ENCODE assay signal across 21 cellular contexts in genomic region chr1:23966973-23967493, GRCh38. TPM values are rescaled to one million over a fixed set of nuclear protein-coding genes. Genes with fewer than 3 reads are reported as not detected.
DNase-seq lines count a peak whose midpoint lies in the region; ATAC-seq, FAIRE-seq and TF ChIP-seq lines count a peak whose summit lies in the region.
"Had no signal": no experiment of that assay in that cellular context is flagged by ENCODE, and none has a peak within 500 bp of the region (broad histone marks: within the 10 kb centered on the region; RNA-seq: fewer than 3 reads in every experiment).

No MANE protein-coding gene starts in this region.

- SMC1A ChIA-PET in GM12878 (lab: Charles Lee; ENCODE audit: uncharacterized antibody, unreplicated experiment), result interaction anchor here (0.6 to 4.2 kb wide), 6 partner anchors 8 to 60 kb away, joined by 3 to 41 read pairs (median 14); no protein-coding TSS in a partner anchor

- RAD21 ChIA-PET in GM12878 (lab: Charles Lee; ENCODE audit: unreplicated experiment), result interaction anchor here (2.0 kb wide), 1 partner anchor 9 kb away, joined by 7 read pairs; no protein-coding TSS in a partner anchor

- H3K27ac Mint-ChIP-seq in MCF 10A (ENCODE audit: low read depth, unreplicated experiment), result no peak overlapping the region
- H3K27ac Mint-ChIP-seq in HFFc6, result 0 out of 2 replicates have a peak overlapping the region, but pooled peaks have one; percentile 36
- H3K27ac Mint-ChIP-seq in stimulated activated effector memory CD8-positive, alpha-beta T cell treated with anti-CD3 and anti-CD28 coated beads, Interleukin-12 subunit alpha, Interleukin-12 subunit beta, amount 100 ng/mL, for 72 hours, result peak overlapping the region; percentile 77

- H3K36me3 Mint-ChIP-seq in MCF 10A (ENCODE audit: insufficient read depth, unreplicated experiment), result peaks cover 89% of the 10 kb centered on the region
- H3K36me3 Mint-ChIP-seq in HFFc6 (ENCODE audit: low read depth), result peaks cover 32% of the 10 kb centered on the region
- H3K36me3 Mint-ChIP-seq in stimulated activated effector memory CD8-positive, alpha-beta T cell treated with anti-CD3 and anti-CD28 coated beads, Interleukin-12 subunit alpha, Interleukin-12 subunit beta, amount 100 ng/mL, for 72 hours, result peaks cover 100% of the 10 kb centered on the region

- ATAC-seq in GM12878 (no peak), GM18858 (IDR thresholded peaks at IDR 0.05; ENCODE audit: unreplicated experiment) (no peak)
- no peak for ATAC-seq in stimulated activated effector memory CD8-positive, alpha-beta T cell treated with anti-CD3 and anti-CD28 coated beads, Interleukin-12 subunit alpha, Interleukin-12 subunit beta, amount 100 ng/mL, for 72 hours
- ATAC-seq: left cardiac atrium had no signal

- H3K4me3 ChIP-seq in breast epithelium (no peak overlapping the region), GM12878 (no peak overlapping the region)
- H3K4me3 ChIP-seq: esophagus muscularis mucosa had no signal

- FAIRE-seq in GM12878 (lab: Jason Lieb, UNC), result no peak

- H3K4me3 Mint-ChIP-seq in MCF 10A (ENCODE audit: unreplicated experiment) (no peak overlapping the region), HFFc6 (no peak overlapping the region)
- no peak overlapping the region for H3K4me3 Mint-ChIP-seq in stimulated activated effector memory CD8-positive, alpha-beta T cell treated with anti-CD3 and anti-CD28 coated beads, Interleukin-12 subunit alpha, Interleukin-12 subunit beta, amount 100 ng/mL, for 72 hours

- H2AFZ ChIP-seq in GM12878 (ENCODE audit: control insufficient read depth, low read depth, low read length), result no peak overlapping the region

- H3K4me1 ChIP-seq in breast epithelium, result no peaks in the 10 kb centered on the region
- H3K4me1 ChIP-seq in GM12878 (ENCODE audit: control insufficient read depth, insufficient read depth, low read length), result peaks cover 16% of the 10 kb centered on the region

- TF ChIP-seq CTCF in MCF 10A (IDR thresholded peaks at IDR 0.05; ENCODE audit: unreplicated experiment) (no peak), breast epithelium (IDR thresholded peaks at IDR 0.05) (no peak), HFFc6 (IDR thresholded peaks at IDR 0.05) (no peak), GM12878 (IDR thresholded peaks at IDR 0.05 in 2 of 3, conservative IDR thresholded peaks at IDR 0.05 in 1 of 3; ENCODE audit: control insufficient read depth in 2 of 3, extremely low read depth in 1 of 3, insufficient read depth in 1 of 3, low read depth in 3 of 3, low read length in 3 of 3) (no peak)

- H3K79me2 ChIP-seq in GM12878 (ENCODE audit: control insufficient read depth, insufficient read depth, low read length), result peaks cover 54% of the 10 kb centered on the region

- no peak for TF ChIP-seq POLR2A in breast epithelium (IDR thresholded peaks at IDR 0.05)
- no peak for TF ChIP-seq POLR2A in GM12878 (IDR thresholded peaks at IDR 0.05; ENCODE audit: low read depth, low read length)

- POLR2A ChIA-PET in MCF 10A (lab: Yijun Ruan, JAX), result interaction anchor here (1.5 to 7.3 kb wide), 7 partner anchors 10 to 63 kb away, joined by 6 to 85 read pairs (median 6); partner anchors contain the start of gene SRSF10
- POLR2A ChIA-PET in GM12878 (lab: Charles Lee), result interaction anchor here (0.7 to 4.7 kb wide), 3 partner anchors 9 to 232 kb away, joined by 3 to 38 read pairs (median 3); no protein-coding TSS in a partner anchor

- TF ChIP-seq EP300 in GM12878 (IDR thresholded peaks at IDR 0.05; ENCODE audit: borderline replicate concordance in 1 of 2, control insufficient read depth in 1 of 2, low read depth in 2 of 2, low read length in 2 of 2), result no peak

- H3K36me3 ChIP-seq in breast epithelium (no peaks in the 10 kb centered on the region), GM12878 (ENCODE audit: control insufficient read depth in 2 of 2, insufficient read depth in 2 of 2, low read length in 1 of 2) (peaks cover 2 to 18% of the 10 kb centered on the region in 2 experiments)

- CTCF ChIA-PET in MCF 10A (lab: Yijun Ruan, JAX) (interaction anchor here (1.5 kb wide), 1 partner anchor 61 kb away, joined by 5 read pairs; no protein-coding TSS in a partner anchor), GM12878 (lab: Yijun Ruan, JAX) (interaction anchor here (1.2 to 2.5 kb wide), 2 partner anchors 10 to 61 kb away, joined by 3 to 7 read pairs; no protein-coding TSS in a partner anchor)

- no peak overlapping the region for H3K9ac ChIP-seq in GM12878 (ENCODE audit: control insufficient read depth, insufficient read depth, low read length)

- H3K27me3 Mint-ChIP-seq in MCF 10A (ENCODE audit: insufficient read depth, unreplicated experiment) (no peaks in the 10 kb centered on the region), HFFc6 (ENCODE audit: insufficient read depth) (no peaks in the 10 kb centered on the region; the same call in 1 of the 2 replicates)

- intact Hi-C loops in MCF 10A (cut with micrococcal nuclease), result loop anchor here (5.0 kb wide), 1 partner anchor 80 kb away; no protein-coding TSS in a partner anchor
- intact Hi-C loops in breast epithelium (cut with DNase I; ENCODE audit: low total_unique reads), result no loop called here
- intact Hi-C loops in GM12878 (cut with micrococcal nuclease; ENCODE audit: unreplicated experiment), result no loop called here

- peaks cover 10% of the 10 kb centered on the region for H3K4me1 Mint-ChIP-seq in MCF 10A (ENCODE audit: insufficient read depth, unreplicated experiment)
- peaks cover 35% of the 10 kb centered on the region for H3K4me1 Mint-ChIP-seq in HFFc6 (ENCODE audit: low read depth)
- peaks cover 32% of the 10 kb centered on the region for H3K4me1 Mint-ChIP-seq in stimulated activated effector memory CD8-positive, alpha-beta T cell treated with anti-CD3 and anti-CD28 coated beads, Interleukin-12 subunit alpha, Interleukin-12 subunit beta, amount 100 ng/mL, for 72 hours

- BruUV-seq in MCF 10A (replicated peaks; lab: Mats Ljungman, UMichigan) (TSS peak; percentile 1), GM12878 (replicated peaks; lab: Mats Ljungman, UMichigan) (no TSS peak)

- DNase-seq in MCF 10A (ENCODE audit: unreplicated experiment) (no peak), breast epithelium (ENCODE audit: low spot score in 2 of 2) (no peak), HFFc6 (no peak), GM12878 (ENCODE audit: low read depth, low spot score) (no peak), DMS53 (lab: John Stamatoyannopoulos, UW) (no peak), midbrain (lab: John Stamatoyannopoulos, UW) (no peak)
- no peak for DNase-seq in stimulated activated effector memory CD8-positive, alpha-beta T cell treated with anti-CD3 and anti-CD28 coated beads, Interleukin-12 subunit alpha, Interleukin-12 subunit beta, amount 100 ng/mL, for 72 hours (ENCODE audit: low spot score in 2 of 2)
- DNase-seq: activated effector memory CD4-positive, alpha-beta T cell treated with Interleukin-2 at 50 U/mL for 16 hours; anterior cingulate cortex; DND-41; effector CD8-positive, alpha-beta T cell; KBM-7; left cardiac atrium; NCI-H524; Right ventricle myocardium superior; T-helper 2 cell had no signal

- in situ Hi-C loops in GM12878 (cut with MboI), result no loop called here

- no peak overlapping the region for H3K4me2 ChIP-seq in GM12878 (ENCODE audit: control insufficient read depth, insufficient read depth)

- H3K9me3 ChIP-seq in breast epithelium (no peaks in the 10 kb centered on the region), GM12878 (replicated peaks; ENCODE audit: control insufficient read depth, insufficient read depth, low read length) (no peaks in the 10 kb centered on the region)
- H3K9me3 ChIP-seq: esophagus muscularis mucosa had no signal

- no peaks in the 10 kb centered on the region for H4K20me1 ChIP-seq in GM12878 (ENCODE audit: control insufficient read depth, insufficient read depth)

- no peaks in the 10 kb centered on the region for H3K9me3 Mint-ChIP-seq in MCF 10A (ENCODE audit: unreplicated experiment)
- no peaks in the 10 kb centered on the region for H3K9me3 Mint-ChIP-seq in HFFc6
- H3K9me3 Mint-ChIP-seq in stimulated activated effector memory CD8-positive, alpha-beta T cell treated with anti-CD3 and anti-CD28 coated beads, Interleukin-12 subunit alpha, Interleukin-12 subunit beta, amount 100 ng/mL, for 72 hours, result no peaks in the 10 kb centered on the region

- TF ChIP-seq RAD21 in GM12878 (IDR thresholded peaks at IDR 0.05; ENCODE audit: insufficient read depth, low read depth, low read length), result no peak

- H3K27ac ChIP-seq in breast epithelium (peak overlapping the region in 1 of 2 donors; percentile 6), GM12878 (ENCODE audit: control insufficient read depth, insufficient read depth) (no peak overlapping the region)

- H3K27me3 ChIP-seq in breast epithelium (no peaks in the 10 kb centered on the region), GM12878 (replicated peaks in 1 of 2; ENCODE audit: control insufficient read depth in 2 of 2, insufficient read depth in 2 of 2, low read length in 1 of 2) (no peaks in the 10 kb centered on the region)
- H3K27me3 ChIP-seq: esophagus muscularis mucosa had no signal

RNA-seq across cellular contexts. Expression of gene PNRC2, which starts 7.4 kb away (rescaled TPM):
- total RNA-seq in MCF 10A (2022), result 103 and 115 TPM in 2 replicates
- total RNA-seq in breast epithelium, result 100 to 1,000 TPM; 126 to 163 (median 134) TPM
- 10 to 100 TPM; 59.5 to 76.4 (median 64.0) TPM for total RNA-seq in HFFc6 (2021; fragmentation: NEBNext Ultra II Directional; extraction: Animal tissue kit (Norgen Biotek cat#: 25700))
- total RNA-seq in GM12878 (2013; cell fraction: nucleolus; rRNA removed), result 54.9 and 55.6 TPM in 2 replicates
- total RNA-seq in GM12878 (2014; rRNA removed), result 106 and 125 TPM in 2 replicates
- total RNA-seq in GM12878 (2014; rRNA removed; fragmentation: Illumina TruSeq; extraction: Trizol), result 170 and 171 TPM in 2 replicates
- 172 and 178 TPM in 2 replicates for total RNA-seq in GM12878 (2021)
- 57.8 TPM for polyA plus RNA-seq in GM12878 (2011; ENCODE audit: low read depth)
- polyA plus RNA-seq in GM12878 (2011; rRNA removed), result 155 and 222 TPM in 2 replicates
- polyA plus RNA-seq in GM12878 (2011; cell fraction: cytosol; rRNA removed), result 71.7 and 76.9 TPM in 2 replicates
- 57.3 and 59.5 TPM in 2 replicates for polyA plus RNA-seq in GM12878 (2011; cell fraction: nucleus; rRNA removed)
- polyA plus RNA-seq in GM12878 (2012), result 101 and 118 TPM in 2 replicates
- polyA plus RNA-seq in GM12878 (2014; fragmentation: Illumina TruSeq; extraction: Trizol), result 205 and 249 TPM in 2 replicates
- polyA plus RNA-seq in GM12878 (2014; fragmentation: Nextera tagmentation; extraction: Ambion mirVana), result 100 to 1,000 TPM; 135 to 140 TPM
- 105 and 137 TPM in 2 replicates for polyA plus RNA-seq in GM12878 (2014; rRNA removed)
- 100 to 1,000 TPM; 179 to 180 TPM for polyA plus RNA-seq in GM12878 (2016; fragmentation: Nextera tagmentation; extraction: Ambion mirVana)
- polyA minus RNA-seq in GM12878 (2011; rRNA and poly(A)+ RNA removed), result 63.1 and 70.4 TPM in 2 replicates
- polyA minus RNA-seq in GM12878 (2011; cell fraction: cytosol; rRNA and poly(A)+ RNA removed), result 44.5 and 59.6 TPM in 2 replicates
- polyA minus RNA-seq in GM12878 (2011; cell fraction: nucleus; rRNA and poly(A)+ RNA removed), result 25.9 and 26.4 TPM in 2 replicates

RNA-seq across cellular contexts. Expression of gene SRSF10, which starts 13.1 kb away (rescaled TPM):
- total RNA-seq in MCF 10A (2022), result 121 and 134 TPM in 2 replicates
- total RNA-seq in breast epithelium, result 100 to 1,000 TPM in 2 of 3 donors, 10 to 100 TPM in 1; 99.4 to 156 (median 116) TPM
- 100 to 1,000 TPM in 1 of 6 experiments, 10 to 100 TPM in 5; 84.5 to 100 (median 94.8) TPM for total RNA-seq in HFFc6 (2021; fragmentation: NEBNext Ultra II Directional; extraction: Animal tissue kit (Norgen Biotek cat#: 25700))
- total RNA-seq in GM12878 (2013; cell fraction: nucleolus; rRNA removed), result 610 and 652 TPM in 2 replicates
- 157 and 186 TPM in 2 replicates for total RNA-seq in GM12878 (2014; rRNA removed)
- 258 and 268 TPM in 2 replicates for total RNA-seq in GM12878 (2014; rRNA removed; fragmentation: Illumina TruSeq; extraction: Trizol)
- total RNA-seq in GM12878 (2021), result 160 and 163 TPM in 2 replicates
- 94.7 TPM for polyA plus RNA-seq in GM12878 (2011; ENCODE audit: low read depth)
- polyA plus RNA-seq in GM12878 (2011; rRNA removed), result 252 and 372 TPM in 2 replicates
- 129 and 145 TPM in 2 replicates for polyA plus RNA-seq in GM12878 (2011; cell fraction: cytosol; rRNA removed)
- polyA plus RNA-seq in GM12878 (2011; cell fraction: nucleus; rRNA removed), result 312 and 342 TPM in 2 replicates
- 121 and 146 TPM in 2 replicates for polyA plus RNA-seq in GM12878 (2012)
- polyA plus RNA-seq in GM12878 (2014; fragmentation: Illumina TruSeq; extraction: Trizol), result 274 and 347 TPM in 2 replicates
- polyA plus RNA-seq in GM12878 (2014; fragmentation: Nextera tagmentation; extraction: Ambion mirVana), result 100 to 1,000 TPM; 166 to 187 TPM
- 173 and 192 TPM in 2 replicates for polyA plus RNA-seq in GM12878 (2014; rRNA removed)
- 100 to 1,000 TPM; 262 to 279 TPM for polyA plus RNA-seq in GM12878 (2016; fragmentation: Nextera tagmentation; extraction: Ambion mirVana)
- 174 and 216 TPM in 2 replicates for polyA minus RNA-seq in GM12878 (2011; rRNA and poly(A)+ RNA removed)
- polyA minus RNA-seq in GM12878 (2011; cell fraction: cytosol; rRNA and poly(A)+ RNA removed), result 51.9 and 76.9 TPM in 2 replicates
- 266 and 346 TPM in 2 replicates for polyA minus RNA-seq in GM12878 (2011; cell fraction: nucleus; rRNA and poly(A)+ RNA removed)

RNA-seq across cellular contexts. Expression of gene CNR2, which starts 53.9 kb away (rescaled TPM):
- total RNA-seq in MCF 10A (2022) (not detected in 2 replicates), breast epithelium (under 1 TPM in 1 of 3 donors, not detected in 2; under 0.01 TPM), GM12878 (2014; rRNA removed) (19.2 and 19.8 TPM in 2 replicates), GM12878 (2014; rRNA removed; fragmentation: Illumina TruSeq; extraction: Trizol) (18.9 and 19.5 TPM in 2 replicates), GM12878 (2021) (13.6 and 15.1 TPM in 2 replicates)
- not detected for total RNA-seq in HFFc6 (2021; fragmentation: NEBNext Ultra II Directional; extraction: Animal tissue kit (Norgen Biotek cat#: 25700))
- total RNA-seq in GM12878 (2013; cell fraction: nucleolus; rRNA removed), result 18.1 and 19.7 TPM in 2 replicates
- polyA plus RNA-seq in GM12878 (2011; ENCODE audit: low read depth), result 3.5 TPM
- polyA plus RNA-seq in GM12878 (2011; rRNA removed) (0.40 and 0.46 TPM in 2 replicates), GM12878 (2014; fragmentation: Illumina TruSeq; extraction: Trizol) (12.8 and 13.5 TPM in 2 replicates), GM12878 (2014; fragmentation: Nextera tagmentation; extraction: Ambion mirVana) (10 to 100 TPM in 1 of 2 experiments, 1 to 10 TPM in 1; 9.8 to 12.3 TPM), GM12878 (2014; rRNA removed) (10.3 and 11.2 TPM in 2 replicates), GM12878 (2016; fragmentation: Nextera tagmentation; extraction: Ambion mirVana) (10 to 100 TPM; 11.9 to 12.2 TPM)
- polyA plus RNA-seq in GM12878 (2011; cell fraction: cytosol; rRNA removed), result 0.45 and 0.52 TPM in 2 replicates
- 0.38 and 0.54 TPM in 2 replicates for polyA plus RNA-seq in GM12878 (2011; cell fraction: nucleus; rRNA removed)
- polyA plus RNA-seq in GM12878 (2012), result 5.1 and 6.4 TPM in 2 replicates
- polyA minus RNA-seq in GM12878 (2011; rRNA and poly(A)+ RNA removed), result 0.59 and 1.1 TPM in 2 replicates
- polyA minus RNA-seq in GM12878 (2011; cell fraction: cytosol; rRNA and poly(A)+ RNA removed), result 0.21 TPM in 1 of 2 replicates, not detected in the other
- 0.24 and 0.38 TPM in 2 replicates for polyA minus RNA-seq in GM12878 (2011; cell fraction: nucleus; rRNA and poly(A)+ RNA removed)
- total RNA-seq: chondrocyte, glomerular endothelial cell, left cardiac atrium, renal cortical epithelial cell, Right ventricle myocardium superior had no signal

Comparison
In these comparisons a context has a peak if more than half of its experiments do, and no peak if none do; other contexts are left out.
1. RNA of gene CNR2, which starts 53.9 kb away (total RNA-seq): 13.6 to 19.8 TPM in GM12878; not detected in MCF 10A, under 0.01 TPM in breast epithelium and not detected in HFFc6; every median in the first group is over 10 times any median in the second.